ENCODE assay signal across 21 cellular contexts in genomic region chr11:62578541-62578940, GRCh38. TPM values are rescaled to one million over a fixed set of nuclear protein-coding genes. Genes with fewer than 3 reads are reported as not detected.
DNase-seq lines count a peak whose midpoint lies in the region; ATAC-seq and TF ChIP-seq lines count a peak whose summit lies in the region.
"Had no signal": no experiment of that assay in that cellular context is flagged by ENCODE, and none has a peak within 500 bp of the region (broad histone marks: within the 10 kb centered on the region; RNA-seq: fewer than 3 reads in every experiment).

No MANE protein-coding gene starts in this region.

- H3K4me1 ChIP-seq in Caco-2 (peaks cover 7% of the 10 kb centered on the region; the same call in 1 of the 2 replicates), psoas muscle (peaks cover 39% of the 10 kb centered on the region)

- H3K27me3 ChIP-seq in Caco-2 (replicated peaks; ENCODE audit: control insufficient read depth, insufficient read depth, low read length), result no peaks in the 10 kb centered on the region
- H3K27me3 ChIP-seq in psoas muscle (ENCODE audit: insufficient read depth in 3 of 3, low read length in 2 of 3), result no peaks in the 10 kb centered on the region

- CTCF ChIA-PET in Caco-2 (lab: Charles Lee), result no interaction called here

- H3K27ac Mint-ChIP-seq in activated naive CD8-positive, alpha-beta T cell treated with anti-CD3 and anti-CD28 coated beads for 36 hours, result peak overlapping the region; percentile 38
- no peak overlapping the region for H3K27ac Mint-ChIP-seq in activated naive CD8-positive, alpha-beta T cell treated with anti-CD3 and anti-CD28 coated beads, Interleukin-2, amount 50 U/mL, for 24 hours
- H3K27ac Mint-ChIP-seq in Caco-2 (ENCODE audit: unreplicated experiment) (peak overlapping the region; percentile 27), chondrocyte (ENCODE audit: unreplicated experiment) (no peak overlapping the region)
- H3K27ac Mint-ChIP-seq: CD8-positive, alpha-beta T cell had no signal

- no peaks in the 10 kb centered on the region for H3K9me3 ChIP-seq in Caco-2
- H3K9me3 ChIP-seq in psoas muscle, result no peaks in the 10 kb centered on the region

- H3K27me3 Mint-ChIP-seq in activated naive CD8-positive, alpha-beta T cell treated with anti-CD3 and anti-CD28 coated beads for 36 hours, result no peaks in the 10 kb centered on the region
- H3K27me3 Mint-ChIP-seq in activated naive CD8-positive, alpha-beta T cell treated with anti-CD3 and anti-CD28 coated beads, Interleukin-2, amount 50 U/mL, for 24 hours, result no peaks in the 10 kb centered on the region
- H3K27me3 Mint-ChIP-seq in Caco-2 (ENCODE audit: insufficient read depth, unreplicated experiment) (no peaks in the 10 kb centered on the region), chondrocyte (ENCODE audit: low read depth) (no peaks in the 10 kb centered on the region)

- 95 to 97% (median 95%) methylated on average over 11 of the region's 11 CpGs for WGBS in psoas muscle, 3 donors

- no peak for ATAC-seq in activated naive CD8-positive, alpha-beta T cell treated with anti-CD3 and anti-CD28 coated beads, Interleukin-2, amount 50 U/mL, for 24 hours
- ATAC-seq in psoas muscle (no peak), GM21529 (IDR thresholded peaks at IDR 0.05; ENCODE audit: unreplicated experiment) (no peak)
- ATAC-seq: CD8-positive, alpha-beta T cell; HCT116 had no signal

- peaks cover 3% of the 10 kb centered on the region; the same call in 1 of the 2 replicates for H3K36me3 ChIP-seq in Caco-2 (ENCODE audit: control insufficient read depth, insufficient read depth, low read length)
- H3K36me3 ChIP-seq in psoas muscle (ENCODE audit: insufficient read depth in 1 of 2, low read depth in 1 of 2), result peaks cover 3 to 72% of the 10 kb centered on the region in 2 donors

- H3K4me1 Mint-ChIP-seq in activated naive CD8-positive, alpha-beta T cell treated with anti-CD3 and anti-CD28 coated beads for 36 hours, result peaks cover 12% of the 10 kb centered on the region
- peaks cover 15% of the 10 kb centered on the region for H3K4me1 Mint-ChIP-seq in activated naive CD8-positive, alpha-beta T cell treated with anti-CD3 and anti-CD28 coated beads, Interleukin-2, amount 50 U/mL, for 24 hours
- H3K4me1 Mint-ChIP-seq in Caco-2 (ENCODE audit: low read depth, unreplicated experiment) (peaks cover 38% of the 10 kb centered on the region), chondrocyte (ENCODE audit: low read depth) (peaks cover 24% of the 10 kb centered on the region)

- no TSS peak for BruUV-seq in Caco-2 (replicated peaks; lab: Mats Ljungman, UMichigan)

- intact Hi-C loops in Caco-2 (cut with micrococcal nuclease; ENCODE audit: unreplicated experiment), result no loop called here
- intact Hi-C loops in psoas muscle (cut with DNase I), result loop anchor here in 1 of 2 donors (10.0 kb wide), 1 partner anchor 276 kb away; no protein-coding TSS in a partner anchor

- H3K27ac ChIP-seq in psoas muscle, result peak overlapping the region; percentile 46

- POLR2A ChIA-PET in Caco-2 (lab: Charles Lee), result interaction anchor here (0.6 to 1.3 kb wide), 3 partner anchors 9 to 122 kb away, joined by 3 to 4 read pairs (median 3); partner anchors contain the start of gene TUT1

- no peak overlapping the region for H3K4me3 ChIP-seq in Caco-2 (ENCODE audit: low read depth, low read length)
- H3K4me3 ChIP-seq in psoas muscle, result no peak overlapping the region

- H3K36me3 Mint-ChIP-seq in activated naive CD8-positive, alpha-beta T cell treated with anti-CD3 and anti-CD28 coated beads for 36 hours, result peaks cover 20% of the 10 kb centered on the region
- H3K36me3 Mint-ChIP-seq in activated naive CD8-positive, alpha-beta T cell treated with anti-CD3 and anti-CD28 coated beads, Interleukin-2, amount 50 U/mL, for 24 hours (ENCODE audit: low read depth), result peaks cover 26% of the 10 kb centered on the region
- H3K36me3 Mint-ChIP-seq in Caco-2 (ENCODE audit: insufficient read depth, unreplicated experiment), result peaks cover 74% of the 10 kb centered on the region
- peaks cover 11% of the 10 kb centered on the region for H3K36me3 Mint-ChIP-seq in chondrocyte (ENCODE audit: low read depth)

- TF ChIP-seq CTCF in Caco-2 (IDR thresholded peaks at IDR 0.05; ENCODE audit: insufficient read depth in 1 of 2, low read depth in 1 of 2, low read length in 1 of 2, severe bottlenecking in 1 of 2, unreplicated experiment in 1 of 2), result no peak
- TF ChIP-seq CTCF in chondrocyte (IDR thresholded peaks at IDR 0.05), result no peak
- no peak for TF ChIP-seq CTCF in psoas muscle (IDR thresholded peaks at IDR 0.05)

- H3K4me3 Mint-ChIP-seq in activated naive CD8-positive, alpha-beta T cell treated with anti-CD3 and anti-CD28 coated beads for 36 hours, result no peak overlapping the region
- no peak overlapping the region for H3K4me3 Mint-ChIP-seq in activated naive CD8-positive, alpha-beta T cell treated with anti-CD3 and anti-CD28 coated beads, Interleukin-2, amount 50 U/mL, for 24 hours
- no peak overlapping the region for H3K4me3 Mint-ChIP-seq in Caco-2 (ENCODE audit: unreplicated experiment)
- no peak overlapping the region for H3K4me3 Mint-ChIP-seq in chondrocyte (ENCODE audit: unreplicated experiment)
- H3K4me3 Mint-ChIP-seq: CD8-positive, alpha-beta T cell had no signal

- DNase-seq in activated naive CD8-positive, alpha-beta T cell treated with anti-CD3 and anti-CD28 coated beads for 36 hours, result no peak
- DNase-seq in activated naive CD8-positive, alpha-beta T cell treated with anti-CD3 and anti-CD28 coated beads, Interleukin-2, amount 50 U/mL, for 24 hours, result no peak
- DNase-seq in Caco-2 (no peak), chondrocyte (ENCODE audit: low spot score) (peak; percentile 44), psoas muscle (peak in 1 of 2 donors; percentile 47), SKM-1 treated with dmso at 0.1 percent for 144 hours (lab: John Stamatoyannopoulos, UW; ENCODE audit: unreplicated experiment) (no peak), NCI-H748 (lab: John Stamatoyannopoulos, UW; ENCODE audit: unreplicated experiment) (no peak)
- DNase-seq: AML-193; C1 segment of cervical spinal cord; Calu3; CD8-positive, alpha-beta T cell; DMS153; GOT3; NCI-H1105; NCI-H146; NCI-H2029; NCI-H345; NCI-H524 treated with DMSO at 0.1 percent for 48 hours; SHP77 treated with DMSO at 0.1 percent for 48 hours had no signal

- H3K9me3 Mint-ChIP-seq in activated naive CD8-positive, alpha-beta T cell treated with anti-CD3 and anti-CD28 coated beads for 36 hours, result no peaks in the 10 kb centered on the region
- H3K9me3 Mint-ChIP-seq in activated naive CD8-positive, alpha-beta T cell treated with anti-CD3 and anti-CD28 coated beads, Interleukin-2, amount 50 U/mL, for 24 hours, result no peaks in the 10 kb centered on the region
- H3K9me3 Mint-ChIP-seq in Caco-2 (ENCODE audit: unreplicated experiment), result no peaks in the 10 kb centered on the region
- no peaks in the 10 kb centered on the region for H3K9me3 Mint-ChIP-seq in chondrocyte (ENCODE audit: low read depth)
- H3K9me3 Mint-ChIP-seq: CD8-positive, alpha-beta T cell had no signal

RNA-seq across cellular contexts. Expression of gene EEF1G, which starts 4.8 kb away (rescaled TPM):
- total RNA-seq in activated naive CD8-positive, alpha-beta T cell treated with anti-CD3 and anti-CD28 coated beads for 36 hours, result 1,000 to 10,000 TPM; 1,924 to 1,929 TPM
- 2,004 and 2,035 TPM in 2 replicates for total RNA-seq in Caco-2 (2022)
- total RNA-seq in chondrocyte, result 1,000 to 1,202 TPM (median 1,017 TPM) in 3 replicates
- 1,000 to 10,000 TPM; 1,137 to 1,954 (median 1,509) TPM for total RNA-seq in psoas muscle
- polyA plus RNA-seq in psoas muscle, result 1,000 to 10,000 TPM; 1,687 to 2,356 (median 2,243) TPM

RNA-seq across cellular contexts. Expression of gene TUT1, which starts 12.8 kb away (rescaled TPM):
- total RNA-seq in activated naive CD8-positive, alpha-beta T cell treated with anti-CD3 and anti-CD28 coated beads for 36 hours, result 10 to 100 TPM; 29.1 to 32.2 TPM
- total RNA-seq in Caco-2 (2022) (27.2 and 30.2 TPM in 2 replicates), chondrocyte (9.6 to 15.2 TPM (median 11.8 TPM) in 3 replicates), psoas muscle (10 to 100 TPM; 14.3 to 23.7 (median 19.6) TPM)
- 10 to 100 TPM; 12.1 to 15.5 (median 12.7) TPM for polyA plus RNA-seq in psoas muscle

RNA-seq across cellular contexts. Expression of gene MTA2, which starts 23.1 kb away (rescaled TPM):
- total RNA-seq in activated naive CD8-positive, alpha-beta T cell treated with anti-CD3 and anti-CD28 coated beads for 36 hours, result 100 to 1,000 TPM; 196 to 200 TPM
- total RNA-seq in Caco-2 (2022) (134 and 135 TPM in 2 replicates), chondrocyte (81.7 to 89.3 TPM (median 83.0 TPM) in 3 replicates), psoas muscle (10 to 100 TPM; 20.0 to 32.5 (median 28.6) TPM)
- 10 to 100 TPM; 18.4 to 27.1 (median 26.9) TPM for polyA plus RNA-seq in psoas muscle

RNA-seq across cellular contexts. Expression of gene AHNAK, which starts 31.9 kb away (rescaled TPM):
- total RNA-seq in activated naive CD8-positive, alpha-beta T cell treated with anti-CD3 and anti-CD28 coated beads for 36 hours, result 10 to 100 TPM; 12.3 to 12.5 TPM
- total RNA-seq in Caco-2 (2022) (312 and 324 TPM in 2 replicates), chondrocyte (476 to 526 TPM (median 514 TPM) in 3 replicates), psoas muscle (100 to 1,000 TPM; 376 to 679 (median 425) TPM)
- polyA plus RNA-seq in psoas muscle, result 100 to 1,000 TPM in 2 of 3 donors, 10 to 100 TPM in 1; 93.5 to 227 (median 206) TPM

RNA-seq across cellular contexts. Expression of gene EML3, which starts 34.0 kb away (rescaled TPM):
- total RNA-seq in activated naive CD8-positive, alpha-beta T cell treated with anti-CD3 and anti-CD28 coated beads for 36 hours, result 100 to 1,000 TPM; 112 to 121 TPM
- total RNA-seq in Caco-2 (2022), result 61.2 and 68.7 TPM in 2 replicates
- 55.2 to 76.6 TPM (median 58.9 TPM) in 3 replicates for total RNA-seq in chondrocyte
- 10 to 100 TPM; 14.1 to 19.5 (median 16.9) TPM for total RNA-seq in psoas muscle
- polyA plus RNA-seq in psoas muscle, result 10 to 100 TPM in 2 of 3 donors, 1 to 10 TPM in 1; 7.4 to 11.3 (median 11.1) TPM

Comparison
In these comparisons a context has a peak if more than half of its experiments do, and no peak if none do; other contexts are left out.
1. H3K27ac Mint-ChIP-seq: peak in activated naive CD8-positive, alpha-beta T cell treated with anti-CD3 and anti-CD28 coated beads for 36 hours (single experiment) and Caco-2 (single experiment); none in activated naive CD8-positive, alpha-beta T cell treated with anti-CD3 and anti-CD28 coated beads, Interleukin-2, amount 50 U/mL, for 24 hours (single experiment) and chondrocyte (single experiment).